ENCODE assay signal across 37 cellular contexts in genomic region chr3:317012-317411, GRCh38.
"Had no signal": no experiment of that assay in that cellular context is flagged by ENCODE, and none has a peak within 500 bp of the region (broad histone marks: within the 10 kb centered on the region; RNA-seq: fewer than 3 reads in every experiment).

No MANE protein-coding gene starts in this region.

- H3K36me3 ChIP-seq: ascending aorta, cardiac muscle cell had no signal

- H3K36me3 Mint-ChIP-seq: activated CD4-positive, alpha-beta memory T cell treated with anti-CD3 and anti-CD28 coated beads for 36 hours; activated naive CD4-positive, alpha-beta T cell treated with anti-CD3 and anti-CD28 coated beads, Interleukin-2, amount 10 ng/mL, durations not matched to agents 7 days and 5 days; activated naive CD4-positive, alpha-beta T cell treated with anti-CD3 and anti-CD28 coated beads, Interleukin-2, amount 50 U/mL, for 24 hours; activated naive CD8-positive, alpha-beta T cell; activated naive CD8-positive, alpha-beta T cell treated with anti-CD3 and anti-CD28 coated beads, Interleukin-2, amount 10 ng/mL, durations not matched to agents 7 days and 5 days; brain had no signal

- H3K9me3 ChIP-seq: ascending aorta had no signal

- H3K4me1 Mint-ChIP-seq: activated B cell treated with CpG ODN at 0.5 μM for 24 hours; activated CD4-positive, alpha-beta T cell treated with anti-CD3 and anti-CD28 coated beads, Interleukin-2, amount 10 ng/mL, durations not matched to agents 24 days and 14 days; activated naive CD4-positive, alpha-beta T cell treated with anti-CD3 and anti-CD28 coated beads, Interleukin-2, amount 10 ng/mL, durations not matched to agents 7 days and 5 days; activated naive CD4-positive, alpha-beta T cell treated with anti-CD3 and anti-CD28 coated beads, Interleukin-2, amount 50 U/mL, for 24 hours; activated naive CD8-positive, alpha-beta T cell treated with anti-CD3 and anti-CD28 coated beads, Interleukin-2, amount 10 ng/mL, durations not matched to agents 7 days and 5 days; activated naive CD8-positive, alpha-beta T cell treated with anti-CD3 and anti-CD28 coated beads, Interleukin-2, amount 50 U/mL, for 24 hours; central memory CD8-positive, alpha-beta T cell had no signal

- H3K4me3 ChIP-seq: ascending aorta, cardiac muscle cell had no signal

- H3K4me1 ChIP-seq: ascending aorta had no signal

- FAIRE-seq: bronchial epithelial cell, TTC549 had no signal

- H3K27ac ChIP-seq: ascending aorta, cardiac muscle cell, VCaP had no signal

- H3K27me3 Mint-ChIP-seq: activated B cell treated with CpG ODN at 0.5 μM for 24 hours; activated CD4-positive, alpha-beta memory T cell treated with anti-CD3 and anti-CD28 coated beads for 36 hours; activated CD4-positive, alpha-beta T cell treated with anti-CD3 and anti-CD28 coated beads, Interleukin-2, amount 10 ng/mL, durations not matched to agents 24 days and 14 days; activated CD8-positive, alpha-beta T cell treated with anti-CD3 and anti-CD28 coated beads for 36 hours; activated naive CD4-positive, alpha-beta T cell treated with anti-CD3 and anti-CD28 coated beads, Interleukin-2, amount 10 ng/mL, durations not matched to agents 7 days and 5 days; activated naive CD4-positive, alpha-beta T cell treated with anti-CD3 and anti-CD28 coated beads, Interleukin-2, amount 50 U/mL, for 24 hours; activated naive CD8-positive, alpha-beta T cell treated with anti-CD3 and anti-CD28 coated beads, Interleukin-2, amount 10 ng/mL, durations not matched to agents 7 days and 5 days; activated naive CD8-positive, alpha-beta T cell treated with anti-CD3 and anti-CD28 coated beads, Interleukin-2, amount 50 U/mL, for 24 hours; brain; central memory CD8-positive, alpha-beta T cell had no signal

- DNase-seq: activated B cell treated with CpG ODN at 0.5 μM for 24 hours; activated CD4-positive, alpha-beta memory T cell treated with anti-CD3 and anti-CD28 coated beads for 36 hours; activated CD4-positive, alpha-beta T cell treated with anti-CD3 and anti-CD28 coated beads for 4 hours; activated CD4-positive, alpha-beta T cell treated with anti-CD3 and anti-CD28 coated beads, Interleukin-2, amount 10 ng/mL, durations not matched to agents 24 days and 14 days; activated CD4-positive, alpha-beta T cell treated with anti-CD3 and anti-CD28 coated beads, Interleukin-2, amount 50 U/mL, for 1 hour; activated CD4-positive, alpha-beta T cell treated with anti-CD3 and anti-CD28 coated beads, Interleukin-2, amount 50 U/mL, for 4 hours; activated CD4-positive, CD25-positive, alpha-beta regulatory T cell treated with anti-CD3 and anti-CD28 coated beads, Interleukin-2, amount 50 U/mL, for 72 hours; activated CD8-positive, alpha-beta memory T cell treated with anti-CD3 and anti-CD28 coated beads, Interleukin-2, amount 50 U/mL, for 4 hours; activated CD8-positive, alpha-beta T cell treated with anti-CD3 and anti-CD28 coated beads for 36 hours; activated effector memory CD4-positive, alpha-beta T cell treated with Interleukin-2 at 50 U/mL for 16 hours; activated gamma-delta T cell; activated naive CD4-positive, alpha-beta T cell treated with anti-CD3 and anti-CD28 coated beads, Interleukin-2, amount 10 ng/mL, durations not matched to agents 7 days and 5 days; activated naive CD4-positive, alpha-beta T cell treated with Interleukin-2 at 50 U/mL for 16 hours; activated naive CD8-positive, alpha-beta T cell treated with anti-CD3 and anti-CD28 coated beads, Interleukin-2, amount 10 ng/mL, durations not matched to agents 7 days and 5 days; activated naive CD8-positive, alpha-beta T cell treated with anti-CD3 and anti-CD28 coated beads, Interleukin-2, amount 50 U/mL, for 24 hours; activated T-cell treated with anti-CD3 and anti-CD28 coated beads for 4 hours; activated T-cell treated with anti-CD3 and anti-CD28 coated beads, Interleukin-2, amount 50 U/mL, for 1 hour; activated T-cell treated with anti-CD3 and anti-CD28 coated beads, Interleukin-2, amount 50 U/mL, for 4 hours; activated T-cell treated with anti-CD3 and anti-CD28 coated beads, Interleukin-2, amount 50 U/mL, for 72 hours; amygdala; anterior cingulate cortex; caudate nucleus; cerebellar nuclear complex; T-helper 2 cell; T-helper 9 cell had no signal

- H3K27ac Mint-ChIP-seq: activated B cell treated with CpG ODN at 0.5 μM for 24 hours; activated CD4-positive, alpha-beta memory T cell treated with anti-CD3 and anti-CD28 coated beads for 36 hours; activated CD4-positive, alpha-beta T cell treated with anti-CD3 and anti-CD28 coated beads, Interleukin-2, amount 10 ng/mL, durations not matched to agents 24 days and 14 days; activated CD8-positive, alpha-beta T cell treated with anti-CD3 and anti-CD28 coated beads for 36 hours; activated naive CD4-positive, alpha-beta T cell treated with anti-CD3 and anti-CD28 coated beads, Interleukin-2, amount 10 ng/mL, durations not matched to agents 7 days and 5 days; activated naive CD4-positive, alpha-beta T cell treated with anti-CD3 and anti-CD28 coated beads, Interleukin-2, amount 50 U/mL, for 24 hours; activated naive CD8-positive, alpha-beta T cell; activated naive CD8-positive, alpha-beta T cell treated with anti-CD3 and anti-CD28 coated beads, Interleukin-2, amount 10 ng/mL, durations not matched to agents 7 days and 5 days; activated naive CD8-positive, alpha-beta T cell treated with anti-CD3 and anti-CD28 coated beads, Interleukin-2, amount 50 U/mL, for 24 hours; activated T-cell treated with anti-CD3 and anti-CD28 coated beads, Interleukin-2, amount 50 U/mL, for 72 hours; activated T-helper 2 cell treated with anti-CD3 and anti-CD28 coated beads, Interferon-gamma antibody, Interleukin-2, Interleukin-4, amounts not matched to agents 10 μg/mL and 5 μg/mL and 100 μg/mL, durations not matched to agents 14 hours and 24 hours and 36 hours; brain; T-helper 1 cell treated with Interleukin-12 subunit alpha and Interleukin-12 subunit beta and Interleukin-4 antibody, amounts not matched to agents 30 μg/mL and 1 μg/mL, for 36 hours; T-helper 2 cell treated with Interferon-gamma antibody and Interleukin-4, amounts not matched to agents 5 μg/mL and 100 μg/mL, for 36 hours had no signal

- ATAC-seq: activated CD8-positive, alpha-beta T cell treated with anti-CD3 and anti-CD28 coated beads for 36 hours; activated naive CD8-positive, alpha-beta T cell treated with anti-CD3 and anti-CD28 coated beads, Interleukin-2, amount 50 U/mL, for 24 hours; activated T-cell treated with anti-CD3 and anti-CD28 coated beads, Interleukin-2, amount 50 U/mL, for 4 hours; activated T-cell treated with anti-CD3 and anti-CD28 coated beads, Interleukin-2, amount 50 U/mL, for 72 hours had no signal

- H3K27me3 ChIP-seq: ascending aorta, cardiac muscle cell had no signal

- H3K9me3 Mint-ChIP-seq: activated B cell treated with CpG ODN at 0.5 μM for 24 hours; activated CD4-positive, alpha-beta memory T cell treated with anti-CD3 and anti-CD28 coated beads for 36 hours; activated CD4-positive, alpha-beta T cell treated with anti-CD3 and anti-CD28 coated beads, Interleukin-2, amount 10 ng/mL, durations not matched to agents 24 days and 14 days; activated naive CD4-positive, alpha-beta T cell treated with anti-CD3 and anti-CD28 coated beads, Interleukin-2, amount 50 U/mL, for 24 hours; activated naive CD8-positive, alpha-beta T cell treated with anti-CD3 and anti-CD28 coated beads, Interleukin-2, amount 10 ng/mL, durations not matched to agents 7 days and 5 days; activated naive CD8-positive, alpha-beta T cell treated with anti-CD3 and anti-CD28 coated beads, Interleukin-2, amount 50 U/mL, for 24 hours; activated T-helper 2 cell treated with anti-CD3 and anti-CD28 coated beads, Interferon-gamma antibody, Interleukin-2, Interleukin-4, amounts not matched to agents 10 μg/mL and 5 μg/mL and 100 μg/mL, durations not matched to agents 14 hours and 24 hours and 36 hours; T-helper 1 cell treated with Interleukin-12 subunit alpha and Interleukin-12 subunit beta and Interleukin-4 antibody, amounts not matched to agents 30 μg/mL and 1 μg/mL, for 36 hours; T-helper 2 cell treated with Interferon-gamma antibody and Interleukin-4, amounts not matched to agents 5 μg/mL and 100 μg/mL, for 36 hours had no signal

- H3K4me3 Mint-ChIP-seq: activated B cell treated with CpG ODN at 0.5 μM for 24 hours; activated CD4-positive, alpha-beta memory T cell treated with anti-CD3 and anti-CD28 coated beads for 36 hours; activated CD4-positive, alpha-beta T cell treated with anti-CD3 and anti-CD28 coated beads, Interleukin-2, amount 10 ng/mL, durations not matched to agents 24 days and 14 days; activated CD8-positive, alpha-beta T cell treated with anti-CD3 and anti-CD28 coated beads for 36 hours; activated naive CD4-positive, alpha-beta T cell treated with anti-CD3 and anti-CD28 coated beads, Interleukin-2, amount 10 ng/mL, durations not matched to agents 7 days and 5 days; activated naive CD4-positive, alpha-beta T cell treated with anti-CD3 and anti-CD28 coated beads, Interleukin-2, amount 50 U/mL, for 24 hours; activated naive CD8-positive, alpha-beta T cell; activated naive CD8-positive, alpha-beta T cell treated with anti-CD3 and anti-CD28 coated beads, Interleukin-2, amount 10 ng/mL, durations not matched to agents 7 days and 5 days; activated naive CD8-positive, alpha-beta T cell treated with anti-CD3 and anti-CD28 coated beads, Interleukin-2, amount 50 U/mL, for 24 hours; activated T-cell treated with anti-CD3 and anti-CD28 coated beads, Interleukin-2, amount 50 U/mL, for 4 hours; activated T-cell treated with anti-CD3 and anti-CD28 coated beads, Interleukin-2, amount 50 U/mL, for 72 hours; brain; central memory CD8-positive, alpha-beta T cell; T-helper 1 cell treated with Interleukin-12 subunit alpha and Interleukin-12 subunit beta and Interleukin-4 antibody, amounts not matched to agents 30 μg/mL and 1 μg/mL, for 36 hours; T-helper 2 cell treated with Interferon-gamma antibody and Interleukin-4, amounts not matched to agents 5 μg/mL and 100 μg/mL, for 36 hours had no signal
